Comparison of ENCODE assay signal across 18 cellular contexts in genomic region chr20:42018979-42019378, GRCh38.
DNase-seq lines count a peak whose midpoint lies in the region; ATAC-seq, FAIRE-seq and TF ChIP-seq lines count a peak whose summit lies in the region.
"Had no signal": no experiment of that assay in that cellular context is flagged by ENCODE, and none has a peak within 500 bp of the region (broad histone marks: within the 10 kb centered on the region; RNA-seq: fewer than 3 reads in every experiment).

No MANE protein-coding gene starts in this region.

- FAIRE-seq in H1 (lab: Jason Lieb, UNC): peak; percentile 60
- FAIRE-seq: G401.6 had no signal

- no peaks in the 10 kb centered on the region for H3K79me2 ChIP-seq in MM.1S (ENCODE audit: low read length)
- no peaks in the 10 kb centered on the region for H3K79me2 ChIP-seq in H1 (ENCODE audit: control insufficient read depth in 1 of 2, insufficient read depth in 2 of 2, low read length in 2 of 2)

- H3K23me2 ChIP-seq in H1 (ENCODE audit: low read depth, low read length): no peaks in the 10 kb centered on the region

- no peak overlapping the region for H2AFZ ChIP-seq in MM.1S (ENCODE audit: low read length)
- H2AFZ ChIP-seq in H1 (ENCODE audit: low read length): no peak overlapping the region
- no peak overlapping the region for H2AFZ ChIP-seq in mesenchymal stem cell (ENCODE audit: low read depth, low read length)

- TF ChIP-seq RAD21 in H1 (IDR thresholded peaks at IDR 0.05 in 1 of 2, conservative IDR thresholded peaks at IDR 0.05 in 1 of 2; ENCODE audit: low read depth in 2 of 2, low read length in 2 of 2): peak; percentile 68 to 69

- H4K20me1 ChIP-seq in MM.1S (ENCODE audit: insufficient read depth, low read length) (no peaks in the 10 kb centered on the region), H1 (replicated peaks in 1 of 2; ENCODE audit: control insufficient read depth in 1 of 2, insufficient read depth in 2 of 2, low read length in 2 of 2) (no peaks in the 10 kb centered on the region)

- no peaks in the 10 kb centered on the region for H3K36me3 Mint-ChIP-seq in type B pancreatic cell
- H3K36me3 Mint-ChIP-seq: natural killer cell treated with Interleukin-12 subunit alpha and Interleukin-12 subunit beta and Interleukin-15 and Interleukin-18, amount 100 ng/mL, for 72 hours; T-cell had no signal

- no peak overlapping the region for H3K4me3 Mint-ChIP-seq in type B pancreatic cell
- H3K4me3 Mint-ChIP-seq: activated T-helper 1 cell treated with anti-CD3 and anti-CD28 coated beads, Interleukin-12 subunit alpha, Interleukin-12 subunit beta, Interleukin-2, Interleukin-4 antibody, amounts not matched to agents 30 ng/mL and 10 ng/mL and 1 ng/mL, durations not matched to agents 14 hours and 24 hours and 36 hours; B cell; natural killer cell treated with Interleukin-12 subunit alpha and Interleukin-12 subunit beta and Interleukin-15 and Interleukin-18, amount 100 ng/mL, for 72 hours; T-cell had no signal

- ATAC-seq in mucosa of descending colon: no peak
- ATAC-seq: left colon; natural killer cell treated with Interleukin-12 subunit alpha and Interleukin-12 subunit beta and Interleukin-15 and Interleukin-18, amount 100 ng/mL, for 72 hours; T-cell had no signal

- no peak overlapping the region for H4K8ac ChIP-seq in H1 (ENCODE audit: extremely low read depth, insufficient read depth, low read length)
- no peak overlapping the region for H4K8ac ChIP-seq in mesenchymal stem cell (ENCODE audit: low read length)

- no peak overlapping the region for H2BK12ac ChIP-seq in H1 (ENCODE audit: low read depth, low read length)
- no peak overlapping the region for H2BK12ac ChIP-seq in mesenchymal stem cell (ENCODE audit: low read length in 2 of 2)

- TF ChIP-seq POLR2A in H1 (IDR thresholded peaks at IDR 0.05; ENCODE audit: control extremely low read depth in 1 of 2, low read depth in 2 of 2, low read length in 2 of 2): no peak

- no peak overlapping the region for H4K5ac ChIP-seq in H1 (ENCODE audit: insufficient read length, low read depth, low read length)

- H2BK15ac ChIP-seq in H1 (ENCODE audit: low read length): no peak overlapping the region
- no peak overlapping the region for H2BK15ac ChIP-seq in mesenchymal stem cell (ENCODE audit: low read depth, poor library complexity, severe bottlenecking)

- no peak overlapping the region for H3K18ac ChIP-seq in H1 (ENCODE audit: extremely low read depth, low read length)
- no peak overlapping the region for H3K18ac ChIP-seq in mesenchymal stem cell (ENCODE audit: low read depth in 1 of 2, low read length in 2 of 2)

- H3K56ac ChIP-seq in H1 (replicated peaks; ENCODE audit: insufficient read length, low read depth, low read length): no peak overlapping the region

- H3K27me3 Mint-ChIP-seq in type B pancreatic cell: peaks cover 9% of the 10 kb centered on the region
- H3K27me3 Mint-ChIP-seq: B cell had no signal

- H3K27me3 ChIP-seq in MM.1S (replicated peaks; ENCODE audit: insufficient read depth, low read length): no peaks in the 10 kb centered on the region
- no peaks in the 10 kb centered on the region for H3K27me3 ChIP-seq in H1 (replicated peaks in 1 of 4; ENCODE audit: control insufficient read depth in 3 of 4, extremely low read depth in 1 of 4, insufficient read depth in 3 of 4, low read length in 3 of 4)
- no peaks in the 10 kb centered on the region for H3K27me3 ChIP-seq in mesenchymal stem cell (ENCODE audit: control insufficient read depth in 1 of 2, insufficient read depth in 1 of 2, low read length in 2 of 2)
- H3K27me3 ChIP-seq: sigmoid colon had no signal

- H2AK5ac ChIP-seq in H1 (ENCODE audit: low read depth, low read length): no peak overlapping the region
- no peak overlapping the region for H2AK5ac ChIP-seq in mesenchymal stem cell (ENCODE audit: low read length, severe bottlenecking)

- no peak overlapping the region for H3K27ac ChIP-seq in MM.1S (ENCODE audit: low read length)
- no peak overlapping the region for H3K27ac ChIP-seq in H1 (ENCODE audit: low read depth, low read length)
- no peak overlapping the region for H3K27ac ChIP-seq in mesenchymal stem cell (ENCODE audit: low read length, poor library complexity, severe bottlenecking)
- H3K27ac ChIP-seq: sigmoid colon had no signal

- no peak overlapping the region for H3K14ac ChIP-seq in H1 (ENCODE audit: insufficient read length)
- H3K14ac ChIP-seq in mesenchymal stem cell (ENCODE audit: low read length in 2 of 2): no peak overlapping the region

- no peaks in the 10 kb centered on the region for H3K36me3 ChIP-seq in MM.1S (replicated peaks; ENCODE audit: insufficient read depth, low read length)
- no peaks in the 10 kb centered on the region for H3K36me3 ChIP-seq in H1 (ENCODE audit: control insufficient read depth in 2 of 4, insufficient read depth in 4 of 4, low read length in 3 of 4)
- H3K36me3 ChIP-seq in mucosa of descending colon (ENCODE audit: low read depth): no peaks in the 10 kb centered on the region
- H3K36me3 ChIP-seq in mesenchymal stem cell (ENCODE audit: control insufficient read depth in 1 of 2, insufficient read depth in 2 of 2, low read depth in 1 of 2, low read length in 2 of 2): no peaks in the 10 kb centered on the region
- H3K36me3 ChIP-seq: sigmoid colon had no signal

- intact Hi-C loops in mucosa of descending colon (cut with DNase I, micrococcal nuclease): no loop called here

- no peaks in the 10 kb centered on the region for H3K4me1 Mint-ChIP-seq in type B pancreatic cell (ENCODE audit: unreplicated experiment)
- H3K4me1 Mint-ChIP-seq: B cell, T-cell had no signal

- POLR2A ChIA-PET in H1 (lab: Charles Lee; ENCODE audit: partially characterized antibody): no interaction called here

- H3K4me3 ChIP-seq in MM.1S (ENCODE audit: low read length) (no peak overlapping the region), H1 (ENCODE audit: extremely low read depth in 1 of 4, insufficient read depth in 2 of 4, low read depth in 3 of 4, low read length in 4 of 4) (no peak overlapping the region), mucosa of descending colon (no peak overlapping the region), mesenchymal stem cell (ENCODE audit: insufficient read depth in 1 of 2, low read depth in 1 of 2, low read length in 2 of 2) (no peak overlapping the region)
- H3K4me3 ChIP-seq: sigmoid colon had no signal

- no peak overlapping the region for H3K23ac ChIP-seq in H1 (ENCODE audit: insufficient read length)
- H3K23ac ChIP-seq in mesenchymal stem cell (ENCODE audit: low read length in 2 of 2): no peak overlapping the region

- no peak overlapping the region for H3K27ac Mint-ChIP-seq in type B pancreatic cell
- H3K27ac Mint-ChIP-seq: activated T-helper 1 cell treated with anti-CD3 and anti-CD28 coated beads, Interleukin-12 subunit alpha, Interleukin-12 subunit beta, Interleukin-2, Interleukin-4 antibody, amounts not matched to agents 30 ng/mL and 10 ng/mL and 1 ng/mL, durations not matched to agents 14 hours and 24 hours and 36 hours; B cell; natural killer cell treated with Interleukin-12 subunit alpha and Interleukin-12 subunit beta and Interleukin-15 and Interleukin-18, amount 100 ng/mL, for 72 hours; T-cell had no signal

- CTCF ChIA-PET in H1 (lab: Charles Lee; ENCODE audit: partially characterized antibody): interaction anchor here (0.7 to 3.0 kb wide), 23 partner anchors 8 to 1519 kb away, joined by 3 to 17 read pairs (median 4); no protein-coding TSS in a partner anchor

- peak; percentile 4 for DNase-seq in stimulated activated CD4-positive, alpha-beta T cell treated with anti-CD3 and anti-CD28 coated beads, Interleukin-15, amount 100 ng/mL, for 24 hours
- DNase-seq in stimulated activated CD4-positive, alpha-beta T cell treated with anti-CD3 and anti-CD28 coated beads, Interleukin-1b, Interleukin-23, amount 100 ng/mL, for 48 hours: no peak
- DNase-seq in MM.1S (no peak), H1 (ENCODE audit: low read depth in 1 of 2, low spot score in 2 of 2) (no peak), type B pancreatic cell (ENCODE audit: extremely low spot score, unreplicated experiment) (no peak), NCI-H2081 (lab: John Stamatoyannopoulos, UW) (no peak), mucosa of descending colon (no peak), mesenchymal stem cell (no peak)
- DNase-seq: activated CD4-positive, alpha-beta T cell treated with anti-CD3 and anti-CD28 coated beads for 4 hours; effector CD8-positive, alpha-beta T cell; left colon; sigmoid colon; substantia nigra; T-cell had no signal

- TF ChIP-seq CTCF in MM.1S (IDR thresholded peaks at IDR 0.05; ENCODE audit: low read length) (peak; percentile 20; the same call in 1 of the 2 replicates), H1 (IDR thresholded peaks at IDR 0.05; ENCODE audit: control extremely low read depth in 1 of 3, insufficient read depth in 1 of 3, low read depth in 1 of 3, low read length in 3 of 3) (peak; percentile 40 to 73 (median 54)), type B pancreatic cell (conservative IDR thresholded peaks at IDR 0.05) (peak; percentile 43), mucosa of descending colon (IDR thresholded peaks at IDR 0.05) (no peak)

- H2BK5ac ChIP-seq in H1 (ENCODE audit: low read depth, low read length) (no peak overlapping the region), mesenchymal stem cell (ENCODE audit: low read depth, low read length, poor library complexity, severe bottlenecking) (no peak overlapping the region)

- no peak overlapping the region for H2BK120ac ChIP-seq in H1 (replicated peaks; ENCODE audit: low read depth, low read length)
- no peak overlapping the region for H2BK120ac ChIP-seq in mesenchymal stem cell (ENCODE audit: low read depth, low read length)

- H4K91ac ChIP-seq in H1 (replicated peaks; ENCODE audit: insufficient read length, low read length) (no peak overlapping the region), mesenchymal stem cell (ENCODE audit: low read length) (no peak overlapping the region)

- no peaks in the 10 kb centered on the region for H3K9me3 ChIP-seq in MM.1S (replicated peaks; ENCODE audit: insufficient read depth, low read length)
- H3K9me3 ChIP-seq in H1 (ENCODE audit: insufficient read depth in 2 of 2, low read depth in 1 of 2, low read length in 1 of 2): no peaks in the 10 kb centered on the region
- H3K9me3 ChIP-seq in mucosa of descending colon: no peaks in the 10 kb centered on the region
- no peaks in the 10 kb centered on the region for H3K9me3 ChIP-seq in mesenchymal stem cell (ENCODE audit: control insufficient read depth, low read length)
- H3K9me3 ChIP-seq: sigmoid colon had no signal

- no peak overlapping the region for H3K9ac ChIP-seq in MM.1S (ENCODE audit: low read length)
- no peak overlapping the region for H3K9ac ChIP-seq in H1 (replicated peaks in 1 of 4; ENCODE audit: extremely low read depth in 1 of 4, low read depth in 3 of 4, low read length in 3 of 4)
- H3K9ac ChIP-seq in mesenchymal stem cell (ENCODE audit: low read length): no peak overlapping the region

- no peaks in the 10 kb centered on the region for H3K9me3 Mint-ChIP-seq in type B pancreatic cell
- H3K9me3 Mint-ChIP-seq: activated T-helper 1 cell treated with anti-CD3 and anti-CD28 coated beads, Interleukin-12 subunit alpha, Interleukin-12 subunit beta, Interleukin-2, Interleukin-4 antibody, amounts not matched to agents 30 ng/mL and 10 ng/mL and 1 ng/mL, durations not matched to agents 14 hours and 24 hours and 36 hours had no signal

- H3K4me2 ChIP-seq in MM.1S (ENCODE audit: low read depth, low read length) (no peak overlapping the region), H1 (ENCODE audit: insufficient read depth in 1 of 2, low read depth in 2 of 2, low read length in 2 of 2) (no peak overlapping the region), mesenchymal stem cell (ENCODE audit: low read length, poor library complexity, severe bottlenecking) (no peak overlapping the region)

- H3K79me1 ChIP-seq in H1 (ENCODE audit: low read depth, low read length): no peaks in the 10 kb centered on the region
- no peaks in the 10 kb centered on the region for H3K79me1 ChIP-seq in mesenchymal stem cell (replicated peaks; ENCODE audit: low read length, poor library complexity, severe bottlenecking)

- no peaks in the 10 kb centered on the region for H3K4me1 ChIP-seq in MM.1S (ENCODE audit: low read length)
- no peaks in the 10 kb centered on the region for H3K4me1 ChIP-seq in H1 (replicated peaks in 1 of 4; ENCODE audit: control insufficient read depth in 3 of 4, insufficient read depth in 4 of 4, low read length in 3 of 4)
- H3K4me1 ChIP-seq in mucosa of descending colon (ENCODE audit: low read depth): no peaks in the 10 kb centered on the region
- no peaks in the 10 kb centered on the region for H3K4me1 ChIP-seq in mesenchymal stem cell (ENCODE audit: control insufficient read depth, insufficient read depth, low read depth, low read length)
- H3K4me1 ChIP-seq: sigmoid colon had no signal

- H2BK20ac ChIP-seq in H1 (ENCODE audit: low read length): no peak overlapping the region

- no peaks in the 10 kb centered on the region for H3F3A ChIP-seq in MM.1S (ENCODE audit: insufficient read depth, low read length)

- no peak for TF ChIP-seq EP300 in H1 (IDR thresholded peaks at IDR 0.05; ENCODE audit: borderline replicate concordance in 1 of 2, low read depth in 2 of 2, low read length in 2 of 2)

- no peaks in the 10 kb centered on the region for H3K9me2 ChIP-seq in MM.1S (replicated peaks; ENCODE audit: insufficient read depth, low read length)

- H3K4ac ChIP-seq in H1 (replicated peaks; ENCODE audit: insufficient read length, low read depth, low read length) (no peak overlapping the region), mesenchymal stem cell (ENCODE audit: low read depth in 1 of 2, low read length in 2 of 2) (no peak overlapping the region)
